In genomic region chr13:28321751-28322150, GRCh38 we compare ENCODE assay signal across 14 cellular contexts.
A peak's percentile ranks its signal among the peaks of the same experiment; 100 is the strongest.
DNase-seq lines count a peak whose midpoint lies in the region; ATAC-seq and TF ChIP-seq lines count a peak whose summit lies in the region.
"Had no signal": no experiment of that assay in that cellular context is flagged by ENCODE, and none has a peak within 500 bp of the region (broad histone marks: within the 10 kb centered on the region; RNA-seq: fewer than 3 reads in every experiment).

No MANE protein-coding gene starts in this region.

- no peak overlapping the region for H3K27ac ChIP-seq in GM23248
- H3K27ac ChIP-seq in brain microvascular endothelial cell, result peak overlapping the region; percentile 30
- H3K27ac ChIP-seq: HL-60, SJCRH30 had no signal

- peaks cover 17% of the 10 kb centered on the region for H3K27me3 Mint-ChIP-seq in endothelial cell (ENCODE audit: unreplicated experiment)

- H3K9ac ChIP-seq in GM23248, result no peak overlapping the region

- in situ Hi-C loops in GM23248 (cut with MboI), result loop anchor here (5.0 to 10.0 kb wide), 2 partner anchors 316 to 473 kb away; no protein-coding TSS in a partner anchor
- in situ Hi-C loops in brain microvascular endothelial cell (cut with HindIII; ENCODE audit: low pct_ligation_motif_present, low sequenced_read_pairs), result loop anchor here (25.0 kb wide), 1 partner anchor 316 kb away; no protein-coding TSS in a partner anchor

- no peaks in the 10 kb centered on the region for H3K27me3 ChIP-seq in GM23248 (replicated peaks; ENCODE audit: insufficient read depth)
- no peaks in the 10 kb centered on the region for H3K27me3 ChIP-seq in brain microvascular endothelial cell (replicated peaks)
- H3K27me3 ChIP-seq: SJCRH30 had no signal

- peak overlapping the region; percentile 28 for H3K4me2 ChIP-seq in GM23248 (ENCODE audit: unreplicated experiment)

- 0 out of 2 replicates have a peak overlapping the region, but pooled peaks have one; percentile 9 for H2AFZ ChIP-seq in GM23248

- no peak overlapping the region for H3K27ac Mint-ChIP-seq in endothelial cell (ENCODE audit: unreplicated experiment)
- H3K27ac Mint-ChIP-seq: CD4-positive, CD25-positive, alpha-beta regulatory T cell had no signal

- peaks cover 44% of the 10 kb centered on the region for H3K4me1 ChIP-seq in GM23248 (ENCODE audit: insufficient read depth)

- H3K36me3 ChIP-seq in GM23248 (ENCODE audit: low read depth), result no peaks in the 10 kb centered on the region
- no peaks in the 10 kb centered on the region for H3K36me3 ChIP-seq in brain microvascular endothelial cell (replicated peaks)
- H3K36me3 ChIP-seq: SJCRH30 had no signal

- DNase-seq in A172 (ENCODE audit: low spot score) (peak; percentile 22), GM23248 (no peak), brain microvascular endothelial cell (no peak), myocyte (ENCODE audit: low read depth) (peak; percentile 17), endothelial cell (ENCODE audit: low spot score) (no peak), NOMO-1 treated with DMSO at 0.1 percent for 48 hours (lab: John Stamatoyannopoulos, UW; ENCODE audit: unreplicated experiment) (no peak)
- no peak for DNase-seq in activated CD8-positive, alpha-beta memory T cell treated with anti-CD3 and anti-CD28 coated beads, Interleukin-2, amount 50 U/mL, for 4 hours
- DNase-seq: Caco-2; CD4-positive, CD25-positive, alpha-beta regulatory T cell; NCI-H2171; NCI-H446 had no signal

- ATAC-seq in HG03378 (IDR thresholded peaks at IDR 0.05; ENCODE audit: unreplicated experiment), result no peak

- H3K36me3 Mint-ChIP-seq in endothelial cell (ENCODE audit: low read depth, unreplicated experiment), result peaks cover 62% of the 10 kb centered on the region
- H3K36me3 Mint-ChIP-seq: CD4-positive, CD25-positive, alpha-beta regulatory T cell had no signal

- H3K79me2 ChIP-seq in GM23248 (ENCODE audit: insufficient read depth), result no peaks in the 10 kb centered on the region

- no peak overlapping the region for H3K4me3 Mint-ChIP-seq in endothelial cell (ENCODE audit: unreplicated experiment)
- H3K4me3 Mint-ChIP-seq: CD4-positive, CD25-positive, alpha-beta regulatory T cell had no signal

- H3K4me1 Mint-ChIP-seq in endothelial cell (ENCODE audit: unreplicated experiment), result peaks cover 48% of the 10 kb centered on the region
- H3K4me1 Mint-ChIP-seq: CD4-positive, CD25-positive, alpha-beta regulatory T cell had no signal

- H4K20me1 ChIP-seq in GM23248 (ENCODE audit: insufficient read depth), result no peaks in the 10 kb centered on the region

- H3K9me3 ChIP-seq in GM23248 (ENCODE audit: low read depth), result no peaks in the 10 kb centered on the region
- H3K9me3 ChIP-seq: Caco-2, SJCRH30 had no signal

- no peaks in the 10 kb centered on the region for H3K9me3 Mint-ChIP-seq in endothelial cell (ENCODE audit: unreplicated experiment)
- H3K9me3 Mint-ChIP-seq: CD4-positive, CD25-positive, alpha-beta regulatory T cell had no signal

- no peaks in the 10 kb centered on the region for H3K9me2 ChIP-seq in GM23248 (ENCODE audit: insufficient read depth)

- H3K4me3 ChIP-seq in GM23248, result no peak overlapping the region
- no peak overlapping the region for H3K4me3 ChIP-seq in brain microvascular endothelial cell (ENCODE audit: low read depth, low read length)
- H3K4me3 ChIP-seq: SJCRH30 had no signal

- TF ChIP-seq CTCF in brain microvascular endothelial cell (IDR thresholded peaks at IDR 0.05; ENCODE audit: low read depth, low read length, missing control alignments) (no peak), endothelial cell (IDR thresholded peaks at IDR 0.05; ENCODE audit: unreplicated experiment) (no peak)

- H3F3A ChIP-seq in GM23248 (ENCODE audit: insufficient read depth), result peaks cover 6% of the 10 kb centered on the region; the same call in 1 of the 2 replicates

- WGBS in GM23248 (ENCODE audit: low coverage in 1 of 2, low lambda C conversion rate in 2 of 2, missing lambda C conversion rate in 2 of 2), 2 experiments, result 94 to 100% methylated on average over 2 of the region's 2 CpGs

Comparison
In these comparisons a context has a peak if more than half of its experiments do, and no peak if none do; other contexts are left out.
1. DNase-seq: peak in A172 (single experiment) and myocyte (single experiment); none in GM23248 (single experiment), brain microvascular endothelial cell (single experiment), activated CD8-positive, alpha-beta memory T cell treated with anti-CD3 and anti-CD28 coated beads, Interleukin-2, amount 50 U/mL, for 4 hours (single experiment), endothelial cell (single experiment) and NOMO-1 treated with DMSO at 0.1 percent for 48 hours (single experiment).